15 cellular contexts compared by ENCODE assay signal in the genomic region with DNA sequence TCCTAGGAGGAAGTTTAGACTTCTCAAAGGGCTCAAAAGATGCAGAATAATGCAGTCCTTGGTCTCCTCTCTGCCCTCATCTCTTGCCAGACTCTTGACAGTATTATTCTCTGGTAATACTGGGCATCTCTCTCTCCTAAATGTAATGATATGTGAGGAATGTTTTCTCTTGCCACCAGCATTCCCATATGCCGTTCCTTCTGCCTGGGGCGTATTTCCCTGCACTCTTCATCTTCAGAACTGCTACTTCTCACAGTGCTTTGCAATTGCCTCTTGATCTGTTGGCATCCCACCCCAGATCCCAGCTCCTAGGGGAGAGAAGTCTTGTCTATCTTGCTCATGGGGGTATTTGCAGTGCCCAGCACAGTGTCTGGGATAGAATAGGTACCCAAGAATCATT.
DNase-seq lines count a peak whose midpoint lies in the region; ATAC-seq and TF ChIP-seq lines count a peak whose summit lies in the region.
"Had no signal": no experiment of that assay in that cellular context is flagged by ENCODE, and none has a peak within 500 bp of the region (broad histone marks: within the 10 kb centered on the region; RNA-seq: fewer than 3 reads in every experiment).

No MANE protein-coding gene starts in this region.

- no peaks in the 10 kb centered on the region for H3K36me3 ChIP-seq in mesenchymal stem cell (ENCODE audit: control insufficient read depth in 1 of 2, insufficient read depth in 2 of 2, low read depth in 1 of 2, low read length in 2 of 2)
- no peaks in the 10 kb centered on the region for H3K36me3 ChIP-seq in PC-3 (ENCODE audit: low read depth, low read length)
- H3K36me3 ChIP-seq: BLaER1 treated with 17β-estradiol and CSF1 and Interleukin-3, amounts not matched to agents 10 nM and 100 nM had no signal

- H3K79me1 ChIP-seq in mesenchymal stem cell (replicated peaks; ENCODE audit: low read length, poor library complexity, severe bottlenecking), result no peaks in the 10 kb centered on the region

- H2BK15ac ChIP-seq in mesenchymal stem cell (ENCODE audit: low read depth, poor library complexity, severe bottlenecking), result no peak overlapping the region

- H3K14ac ChIP-seq in mesenchymal stem cell (ENCODE audit: low read length in 2 of 2), result no peak overlapping the region

- intact Hi-C loops in activated CD4-positive, alpha-beta T cell treated with anti-CD3 and anti-CD28 coated beads, Interleukin-2, amount 10 ng/mL, durations not matched to agents 24 days and 14 days (cut with micrococcal nuclease), result no loop called here
- intact Hi-C loops in PC-3 (cut with micrococcal nuclease), result no loop called here

- H3K9ac ChIP-seq in mesenchymal stem cell (ENCODE audit: low read length), result no peak overlapping the region
- H3K9ac ChIP-seq in PC-3 (ENCODE audit: low read length), result no peak overlapping the region
- H3K9ac ChIP-seq: BLaER1 treated with 17β-estradiol and CSF1 and Interleukin-3, amounts not matched to agents 10 nM and 100 nM; GM23248 had no signal

- H4K91ac ChIP-seq in mesenchymal stem cell (ENCODE audit: low read length), result no peak overlapping the region

- H3K4me3 ChIP-seq in mesenchymal stem cell (ENCODE audit: insufficient read depth in 1 of 2, low read depth in 1 of 2, low read length in 2 of 2) (no peak overlapping the region), PC-3 (ENCODE audit: low read length) (no peak overlapping the region)
- H3K4me3 ChIP-seq: BLaER1 treated with 17β-estradiol and CSF1 and Interleukin-3, amounts not matched to agents 10 nM and 100 nM; GM23248 had no signal

- BruUV-seq in PC-3 (replicated peaks; lab: Mats Ljungman, UMichigan), result no TSS peak

- H2BK120ac ChIP-seq in mesenchymal stem cell (ENCODE audit: low read depth, low read length), result no peak overlapping the region

- H3K23ac ChIP-seq in mesenchymal stem cell (ENCODE audit: low read length in 2 of 2), result no peak overlapping the region

- H3K4me3 Mint-ChIP-seq in activated CD4-positive, alpha-beta T cell treated with anti-CD3 and anti-CD28 coated beads, Interleukin-2, amount 10 ng/mL, durations not matched to agents 24 days and 14 days, result no peak overlapping the region
- H3K4me3 Mint-ChIP-seq in progenitor cell of endocrine pancreas (ENCODE audit: low read depth), result no peak overlapping the region
- H3K4me3 Mint-ChIP-seq in activated CD4-positive, alpha-beta memory T cell treated with anti-CD3 and anti-CD28 coated beads, Interleukin-2, amount 10 ng/mL, durations not matched to agents 7 days and 5 days, result no peak overlapping the region
- H3K4me3 Mint-ChIP-seq: CD4-positive, CD25-positive, alpha-beta regulatory T cell; H9 had no signal

- H4K20me1 ChIP-seq in PC-3 (ENCODE audit: low read length), result no peaks in the 10 kb centered on the region
- H4K20me1 ChIP-seq: BLaER1 treated with 17β-estradiol and CSF1 and Interleukin-3, amounts not matched to agents 10 nM and 100 nM had no signal

- H3K27ac Mint-ChIP-seq in activated CD4-positive, alpha-beta T cell treated with anti-CD3 and anti-CD28 coated beads, Interleukin-2, amount 10 ng/mL, durations not matched to agents 24 days and 14 days, result no peak overlapping the region
- peak overlapping the region; percentile 1 for H3K27ac Mint-ChIP-seq in progenitor cell of endocrine pancreas
- no peak overlapping the region for H3K27ac Mint-ChIP-seq in activated CD4-positive, alpha-beta memory T cell treated with anti-CD3 and anti-CD28 coated beads, Interleukin-2, amount 10 ng/mL, durations not matched to agents 7 days and 5 days
- H3K27ac Mint-ChIP-seq: CD4-positive, CD25-positive, alpha-beta regulatory T cell; H9 had no signal

- peak overlapping the region; percentile 83 for H2AK5ac ChIP-seq in mesenchymal stem cell (ENCODE audit: low read length, severe bottlenecking)

- H3K4me2 ChIP-seq in mesenchymal stem cell (ENCODE audit: low read length, poor library complexity, severe bottlenecking) (no peak overlapping the region), PC-3 (ENCODE audit: low read length) (no peak overlapping the region)
- H3K4me2 ChIP-seq: BLaER1 treated with 17β-estradiol and CSF1 and Interleukin-3, amounts not matched to agents 10 nM and 100 nM had no signal

- H3K4me1 Mint-ChIP-seq in activated CD4-positive, alpha-beta T cell treated with anti-CD3 and anti-CD28 coated beads, Interleukin-2, amount 10 ng/mL, durations not matched to agents 24 days and 14 days, result no peaks in the 10 kb centered on the region
- peaks cover 15% of the 10 kb centered on the region for H3K4me1 Mint-ChIP-seq in progenitor cell of endocrine pancreas (ENCODE audit: low read depth)
- peaks cover 17% of the 10 kb centered on the region for H3K4me1 Mint-ChIP-seq in activated CD4-positive, alpha-beta memory T cell treated with anti-CD3 and anti-CD28 coated beads, Interleukin-2, amount 10 ng/mL, durations not matched to agents 7 days and 5 days
- H3K4me1 Mint-ChIP-seq: CD4-positive, CD25-positive, alpha-beta regulatory T cell had no signal

- H2BK12ac ChIP-seq in mesenchymal stem cell (ENCODE audit: low read length in 2 of 2), result no peak overlapping the region

- no peaks in the 10 kb centered on the region for H3K36me3 Mint-ChIP-seq in activated CD4-positive, alpha-beta T cell treated with anti-CD3 and anti-CD28 coated beads, Interleukin-2, amount 10 ng/mL, durations not matched to agents 24 days and 14 days (ENCODE audit: low read depth)
- H3K36me3 Mint-ChIP-seq in progenitor cell of endocrine pancreas (ENCODE audit: insufficient read depth), result no peaks in the 10 kb centered on the region
- H3K36me3 Mint-ChIP-seq in activated CD4-positive, alpha-beta memory T cell treated with anti-CD3 and anti-CD28 coated beads, Interleukin-2, amount 10 ng/mL, durations not matched to agents 7 days and 5 days (ENCODE audit: low read depth), result no peaks in the 10 kb centered on the region
- H3K36me3 Mint-ChIP-seq: CD4-positive, CD25-positive, alpha-beta regulatory T cell had no signal

- H3K27me3 Mint-ChIP-seq in activated CD4-positive, alpha-beta T cell treated with anti-CD3 and anti-CD28 coated beads, Interleukin-2, amount 10 ng/mL, durations not matched to agents 24 days and 14 days, result peaks cover 9% of the 10 kb centered on the region
- H3K27me3 Mint-ChIP-seq in progenitor cell of endocrine pancreas, result no peaks in the 10 kb centered on the region
- peaks cover 35% of the 10 kb centered on the region for H3K27me3 Mint-ChIP-seq in activated CD4-positive, alpha-beta memory T cell treated with anti-CD3 and anti-CD28 coated beads, Interleukin-2, amount 10 ng/mL, durations not matched to agents 7 days and 5 days

- H3K27ac ChIP-seq in mesenchymal stem cell (ENCODE audit: low read length, poor library complexity, severe bottlenecking) (peak overlapping the region; percentile 46), PC-3 (ENCODE audit: low read length) (no peak overlapping the region)
- H3K27ac ChIP-seq: 22Rv1; BLaER1 treated with 17β-estradiol and CSF1 and Interleukin-3, amounts not matched to agents 10 nM and 100 nM had no signal

- no peaks in the 10 kb centered on the region for H3K9me3 Mint-ChIP-seq in activated CD4-positive, alpha-beta T cell treated with anti-CD3 and anti-CD28 coated beads, Interleukin-2, amount 10 ng/mL, durations not matched to agents 24 days and 14 days
- no peaks in the 10 kb centered on the region for H3K9me3 Mint-ChIP-seq in progenitor cell of endocrine pancreas (ENCODE audit: low read depth)
- no peaks in the 10 kb centered on the region for H3K9me3 Mint-ChIP-seq in activated CD4-positive, alpha-beta memory T cell treated with anti-CD3 and anti-CD28 coated beads, Interleukin-2, amount 10 ng/mL, durations not matched to agents 7 days and 5 days
- H3K9me3 Mint-ChIP-seq: CD4-positive, CD25-positive, alpha-beta regulatory T cell; H9 had no signal

- no peak overlapping the region for H2BK5ac ChIP-seq in mesenchymal stem cell (ENCODE audit: low read depth, low read length, poor library complexity, severe bottlenecking)

- TF ChIP-seq CTCF in progenitor cell of endocrine pancreas (IDR thresholded peaks at IDR 0.05; ENCODE audit: unreplicated experiment) (no peak), PC-3 (conservative IDR thresholded peaks at IDR 0.05; ENCODE audit: low read depth, low read length) (no peak)

- no peak overlapping the region for H3K4ac ChIP-seq in mesenchymal stem cell (ENCODE audit: low read depth in 1 of 2, low read length in 2 of 2)

- H4K8ac ChIP-seq in mesenchymal stem cell (ENCODE audit: low read length), result no peak overlapping the region

- no peak overlapping the region for H2AFZ ChIP-seq in mesenchymal stem cell (ENCODE audit: low read depth, low read length)
- no peak overlapping the region for H2AFZ ChIP-seq in PC-3 (ENCODE audit: low read length)
- H2AFZ ChIP-seq: GM23248 had no signal

- H3K27me3 ChIP-seq in mesenchymal stem cell (ENCODE audit: control insufficient read depth in 1 of 2, insufficient read depth in 1 of 2, low read length in 2 of 2), result peaks cover 0 to 11% of the 10 kb centered on the region in 2 experiments
- no peaks in the 10 kb centered on the region for H3K27me3 ChIP-seq in PC-3 (ENCODE audit: low read length)
- H3K27me3 ChIP-seq: BLaER1 treated with 17β-estradiol and CSF1 and Interleukin-3, amounts not matched to agents 10 nM and 100 nM had no signal

- POLR2A ChIA-PET in PC-3 (lab: Charles Lee; ENCODE audit: unreplicated experiment), result no interaction called here
- POLR2A ChIA-PET in activated CD4-positive, alpha-beta memory T cell treated with anti-CD3 and anti-CD28 coated beads, Interleukin-2, amount 10 ng/mL, durations not matched to agents 7 days and 5 days (lab: Charles Lee), result no interaction called here

- no peaks in the 10 kb centered on the region for H3K79me2 ChIP-seq in PC-3 (ENCODE audit: low read length)

- no CpG with 5 or more reads among the region's 2 CpGs for WGBS in mesenchymal stem cell

- no peak for ATAC-seq in PC-3

- H3K9me3 ChIP-seq in mesenchymal stem cell (ENCODE audit: control insufficient read depth, low read length) (no peaks in the 10 kb centered on the region), PC-3 (ENCODE audit: low read length) (no peaks in the 10 kb centered on the region)
- H3K9me3 ChIP-seq: BLaER1 treated with 17β-estradiol and CSF1 and Interleukin-3, amounts not matched to agents 10 nM and 100 nM had no signal

- peaks cover 2% of the 10 kb centered on the region for H3F3A ChIP-seq in PC-3 (ENCODE audit: low read length, unreplicated experiment)

- H3K9me2 ChIP-seq in PC-3 (replicated peaks; ENCODE audit: low read length), result no peaks in the 10 kb centered on the region

- DNase-seq in activated CD4-positive, alpha-beta T cell treated with anti-CD3 and anti-CD28 coated beads, Interleukin-2, amount 10 ng/mL, durations not matched to agents 24 days and 14 days, result peak; percentile 37
- DNase-seq in activated CD4-positive, alpha-beta T cell treated with anti-CD3 and anti-CD28 coated beads, Interleukin-2, amount 50 U/mL, for 4 hours, result no peak
- DNase-seq in RPMI7951 (ENCODE audit: low read depth) (peak; percentile 56), mesenchymal stem cell (no peak), progenitor cell of endocrine pancreas (ENCODE audit: low spot score, unreplicated experiment) (no peak), PC-3 (no peak)
- DNase-seq in stimulated activated CD4-positive, alpha-beta T cell treated with anti-CD3 and anti-CD28 coated beads, Interleukin-4, amount 100 ng/mL, for 4 hours, result no peak
- no peak for DNase-seq in activated CD4-positive, alpha-beta memory T cell treated with anti-CD3 and anti-CD28 coated beads, Interleukin-2, amount 10 ng/mL, durations not matched to agents 7 days and 5 days
- DNase-seq: AML-193; CD4-positive, CD25-positive, alpha-beta regulatory T cell; DMS53; GM23248; H9 had no signal

- H3K18ac ChIP-seq in mesenchymal stem cell (ENCODE audit: low read depth in 1 of 2, low read length in 2 of 2), result no peak overlapping the region

- CTCF ChIA-PET in PC-3 (lab: Charles Lee), result no interaction called here
- CTCF ChIA-PET in activated CD4-positive, alpha-beta memory T cell treated with anti-CD3 and anti-CD28 coated beads, Interleukin-2, amount 10 ng/mL, durations not matched to agents 7 days and 5 days (lab: Charles Lee), result no interaction called here

- H3K4me1 ChIP-seq in mesenchymal stem cell (ENCODE audit: control insufficient read depth, insufficient read depth, low read depth, low read length), result peaks cover 27% of the 10 kb centered on the region
- peaks cover 59% of the 10 kb centered on the region for H3K4me1 ChIP-seq in PC-3 (ENCODE audit: insufficient read depth, low read length)

Comparison
In these comparisons a context has a peak if more than half of its experiments do, and no peak if none do; other contexts are left out.
1. DNase-seq: peak in activated CD4-positive, alpha-beta T cell treated with anti-CD3 and anti-CD28 coated beads, Interleukin-2, amount 10 ng/mL, durations not matched to agents 24 days and 14 days (single experiment) and RPMI7951 (single experiment); none in activated CD4-positive, alpha-beta T cell treated with anti-CD3 and anti-CD28 coated beads, Interleukin-2, amount 50 U/mL, for 4 hours (0 of 2), mesenchymal stem cell (single experiment), progenitor cell of endocrine pancreas (single experiment), stimulated activated CD4-positive, alpha-beta T cell treated with anti-CD3 and anti-CD28 coated beads, Interleukin-4, amount 100 ng/mL, for 4 hours (0 of 2), PC-3 (single experiment) and activated CD4-positive, alpha-beta memory T cell treated with anti-CD3 and anti-CD28 coated beads, Interleukin-2, amount 10 ng/mL, durations not matched to agents 7 days and 5 days (single experiment).